1 cellular context compared by ENCODE assay signal in genomic region chr2:73233154-73233931, GRCh38.
TF ChIP-seq lines count a peak whose summit lies in the region.

TSS of gene PRADC1 (minus strand) at chr2:73233239. CDS start at chr2:73233160, 79 bp downstream.

TF ChIP-seq in HepG2, 621 proteins besides CTCF, POLR2A, EP300 and RAD21 (continued from another document and continues in another):
- TF ChIP-seq CBFB (CRISPR knock-in tag; IDR thresholded peaks at IDR 0.05) (peak; percentile 76; the same call in 1 of the 2 replicates), FOXO1 (CRISPR knock-in tag; IDR thresholded peaks at IDR 0.05) (peak; percentile 68), RFXAP (CRISPR knock-in tag; IDR thresholded peaks at IDR 0.05; ENCODE audit: borderline replicate concordance) (peak; percentile 94), SAP130 (CRISPR knock-in tag; IDR thresholded peaks at IDR 0.05; ENCODE audit: low read depth) (peak; percentile 100), ZBTB39 (CRISPR knock-in tag; IDR thresholded peaks at IDR 0.05) (peak; percentile 6; the same call in 1 of the 2 replicates), SAFB2 (CRISPR knock-in tag; IDR thresholded peaks at IDR 0.05; ENCODE audit: borderline replicate concordance, low read depth) (0 out of 2 replicates have a peak, but pooled peaks have one; percentile 56), NBN (conservative IDR thresholded peaks at IDR 0.05) (no peak), ZNF709 (CRISPR knock-in tag; IDR thresholded peaks at IDR 0.05) (peak; percentile 82), RFX5 (IDR thresholded peaks at IDR 0.05; ENCODE audit: low read depth, low read length) (peak; percentile 60; the same call in 1 of the 2 replicates), LBX2 (CRISPR knock-in tag; IDR thresholded peaks at IDR 0.05; ENCODE audit: borderline replicate concordance) (no peak; the same call in 1 of the 2 replicates), ZNF274 (CRISPR knock-in tag; IDR thresholded peaks at IDR 0.05) (no peak), IRF1 (CRISPR knock-in tag; IDR thresholded peaks at IDR 0.05; ENCODE audit: low read depth) (no peak), ZNF780A (CRISPR knock-in tag; IDR thresholded peaks at IDR 0.05) (peak; percentile 55; the same call in 1 of the 2 replicates), KLF15 (CRISPR knock-in tag; IDR thresholded peaks at IDR 0.05; ENCODE audit: borderline replicate concordance) (peak; percentile 45; the same call in 1 of the 2 replicates), PLRG1 (conservative IDR thresholded peaks at IDR 0.05) (no peak), ADNP (CRISPR knock-in tag; IDR thresholded peaks at IDR 0.05) (no peak), DR1 (CRISPR knock-in tag; IDR thresholded peaks at IDR 0.05) (peak; percentile 80; the same call in 1 of the 2 replicates), ZNF572 (CRISPR knock-in tag; IDR thresholded peaks at IDR 0.05) (no peak), ZNF484 (CRISPR knock-in tag; IDR thresholded peaks at IDR 0.05; ENCODE audit: borderline replicate concordance, low read depth) (peak; percentile 76; the same call in 1 of the 2 replicates), IRX3 (CRISPR knock-in tag; IDR thresholded peaks at IDR 0.05; ENCODE audit: borderline replicate concordance, low read depth) (no peak), REST (IDR thresholded peaks at IDR 0.05; ENCODE audit: borderline replicate concordance in 1 of 2, low read depth in 1 of 2, low read length in 2 of 2) (peak in 1 of 2 experiments; percentile 40; a peak in 1 of 4 replicates), ZFP62 (CRISPR knock-in tag; IDR thresholded peaks at IDR 0.05) (no peak), ZNF547 (CRISPR knock-in tag; IDR thresholded peaks at IDR 0.05) (peak; percentile 92), RAD51 (IDR thresholded peaks at IDR 0.05; ENCODE audit: borderline replicate concordance) (no peak), TAF1 (CRISPR knock-in tag; IDR thresholded peaks at IDR 0.05) (no peak; the same call in 1 of the 2 replicates), CERS6 (CRISPR knock-in tag; IDR thresholded peaks at IDR 0.05) (no peak), DDIT3 (CRISPR knock-in tag; IDR thresholded peaks at IDR 0.05) (no peak), ZC3H4 (CRISPR knock-in tag; IDR thresholded peaks at IDR 0.05; ENCODE audit: borderline replicate concordance) (no peak), ZFY (CRISPR knock-in tag; IDR thresholded peaks at IDR 0.05) (peak; percentile 67; the same call in 1 of the 2 replicates), ZSCAN30 (CRISPR knock-in tag; IDR thresholded peaks at IDR 0.05) (no peak), PHF21A (CRISPR knock-in tag; IDR thresholded peaks at IDR 0.05) (peak; percentile 73), ZBTB7B (CRISPR knock-in tag; IDR thresholded peaks at IDR 0.05) (peak; percentile 23; the same call in 1 of the 2 replicates), ZNF841 (CRISPR knock-in tag; IDR thresholded peaks at IDR 0.05; ENCODE audit: borderline replicate concordance) (no peak), KDM2A (CRISPR knock-in tag; IDR thresholded peaks at IDR 0.05; ENCODE audit: borderline replicate concordance, low read depth) (peak; percentile 94), KLF9 (CRISPR knock-in tag; IDR thresholded peaks at IDR 0.05; ENCODE audit: low read depth) (peak; percentile 78; the same call in 1 of the 2 replicates), ZNF276 (CRISPR knock-in tag; IDR thresholded peaks at IDR 0.05; ENCODE audit: low read depth) (0 out of 2 replicates have a peak, but pooled peaks have one; percentile 35), ZBTB2 (CRISPR knock-in tag; IDR thresholded peaks at IDR 0.05; ENCODE audit: low read depth) (peak; percentile 52; the same call in 1 of the 2 replicates), E2F2 (CRISPR knock-in tag; IDR thresholded peaks at IDR 0.05; ENCODE audit: borderline replicate concordance) (no peak), ZNF501 (CRISPR knock-in tag; IDR thresholded peaks at IDR 0.05) (peak; percentile 71), NFRKB (IDR thresholded peaks at IDR 0.05) (no peak), ZBTB20 (CRISPR knock-in tag; IDR thresholded peaks at IDR 0.05; ENCODE audit: borderline replicate concordance, low read depth) (0 out of 2 replicates have a peak, but pooled peaks have one; percentile 53), TRAFD1 (CRISPR knock-in tag; IDR thresholded peaks at IDR 0.05; ENCODE audit: borderline replicate concordance) (no peak), THYN1 (CRISPR knock-in tag; IDR thresholded peaks at IDR 0.05; ENCODE audit: borderline replicate concordance, low read depth) (no peak), ZNF563 (CRISPR knock-in tag; IDR thresholded peaks at IDR 0.05) (0 out of 2 replicates have a peak, but pooled peaks have one; percentile 79), PBX3 (CRISPR knock-in tag; IDR thresholded peaks at IDR 0.05; ENCODE audit: borderline replicate concordance) (no peak), AHR (CRISPR knock-in tag; IDR thresholded peaks at IDR 0.05) (peak; percentile 68; the same call in 1 of the 2 replicates), ISL2 (CRISPR knock-in tag; IDR thresholded peaks at IDR 0.05) (0 out of 2 replicates have a peak, but pooled peaks have one; percentile 42), ZMAT3 (CRISPR knock-in tag; conservative IDR thresholded peaks at IDR 0.05) (0 out of 2 replicates have a peak, but pooled peaks have one; percentile 31), MYC (CRISPR knock-in tag; IDR thresholded peaks at IDR 0.05; ENCODE audit: borderline replicate concordance) (peak; percentile 80), ZNF331 (CRISPR knock-in tag; IDR thresholded peaks at IDR 0.05) (peak; percentile 71), GATAD2A (CRISPR knock-in tag; IDR thresholded peaks at IDR 0.05) (peak; percentile 72), ZIK1 (CRISPR knock-in tag; IDR thresholded peaks at IDR 0.05; ENCODE audit: borderline replicate concordance, low read depth) (peak; percentile 81; the same call in 1 of the 2 replicates), RXRA (CRISPR knock-in tag; IDR thresholded peaks at IDR 0.05) (peak; percentile 59; the same call in 1 of the 2 replicates)
